ENCODE assay signal across 25 cellular contexts in genomic region chr7:103887050-103887449, GRCh38.
"Had no signal": no experiment of that assay in that cellular context is flagged by ENCODE, and none has a peak within 500 bp of the region (broad histone marks: within the 10 kb centered on the region; RNA-seq: fewer than 3 reads in every experiment).

No MANE protein-coding gene starts in this region.

- DNase-seq: cortex of kidney; effector CD8-positive, alpha-beta T cell; effector memory CD8-positive, alpha-beta T cell; endodermal cell; esophagus squamous epithelium; foreskin fibroblast; foreskin melanocyte; gastrocnemius medialis; glutamatergic neuron; head of caudate nucleus; heart right ventricle; hippocampal formation; left cardiac atrium; left lung; left ventricle myocardium superior; lower lobe of right lung; mesenchymal stem cell; midbrain; naive thymus-derived CD4-positive, alpha-beta T cell; natural killer cell had no signal

- FAIRE-seq: endometrium, islet of Langerhans, keratinocyte had no signal

- ATAC-seq: effector memory CD8-positive, alpha-beta T cell; esophagus mucosa; gastrocnemius medialis; heart right ventricle; left cardiac atrium; left lung; left ventricle myocardium superior; lower lobe of right lung; naive thymus-derived CD4-positive, alpha-beta T cell; natural killer cell had no signal

- H3K36me3 ChIP-seq: esophagus squamous epithelium, gastrocnemius medialis, heart right ventricle, left lung, lower lobe of right lung had no signal

- H3K27ac ChIP-seq: epithelial cell of prostate, esophagus squamous epithelium, gastrocnemius medialis, heart right ventricle, left lung, lower lobe of right lung had no signal

- H3K27me3 ChIP-seq: esophagus squamous epithelium, gastrocnemius medialis, heart right ventricle, left lung had no signal

- H3K4me3 ChIP-seq: esophagus squamous epithelium, gastrocnemius medialis, heart right ventricle, left lung, lower lobe of right lung had no signal

- H3K4me1 ChIP-seq: esophagus squamous epithelium, gastrocnemius medialis, left lung, lower lobe of right lung had no signal

- H3K9me3 ChIP-seq: esophagus squamous epithelium, gastrocnemius medialis, lower lobe of right lung had no signal
